ENCODE assay signal across 9 cellular contexts in the genomic region with DNA sequence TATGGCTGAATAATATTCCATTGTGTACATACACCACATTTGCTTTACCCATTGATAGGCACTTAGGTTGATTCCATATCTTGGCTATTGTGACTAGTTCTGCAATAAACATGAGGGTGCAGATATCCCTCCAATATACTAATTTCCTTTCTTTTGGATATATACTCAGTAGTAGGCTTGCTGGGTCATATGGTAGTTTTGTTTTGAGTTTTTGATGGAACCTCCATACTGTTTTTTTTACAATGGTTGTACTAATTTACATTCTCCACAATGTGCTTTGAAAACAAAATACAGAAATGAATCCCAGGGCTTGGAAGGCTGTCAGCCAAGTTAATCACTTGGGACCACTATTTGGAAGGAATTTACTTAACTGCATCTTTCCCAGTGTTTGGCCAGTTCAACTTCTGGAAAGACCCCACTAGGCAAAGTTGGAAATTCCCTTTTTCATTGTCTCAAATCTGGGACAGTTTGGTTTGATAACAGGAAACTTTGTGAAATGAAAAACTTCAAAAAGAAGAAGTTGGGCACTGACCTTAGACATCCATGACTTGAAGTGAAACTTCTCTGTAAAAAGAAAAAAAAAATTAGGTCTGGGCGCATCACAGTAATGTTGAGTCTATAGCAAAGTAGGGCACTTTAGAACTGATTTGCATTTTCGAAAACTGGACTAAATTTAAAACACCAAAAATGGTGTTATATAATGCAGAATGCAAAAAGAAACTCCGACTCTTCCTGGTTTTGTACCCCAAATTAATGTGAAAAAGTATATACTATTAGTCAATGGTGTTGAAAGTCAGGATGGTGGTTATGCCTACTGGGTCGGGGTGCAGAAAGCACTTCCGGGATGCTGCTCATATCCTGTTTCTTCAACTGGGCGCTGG. TPM values are rescaled to one million over a fixed set of nuclear protein-coding genes. Genes with fewer than 3 reads are reported as not detected.
DNase-seq lines count a peak whose midpoint lies in the region; ATAC-seq and TF ChIP-seq lines count a peak whose summit lies in the region.
"Had no signal": no experiment of that assay in that cellular context is flagged by ENCODE, and none has a peak within 500 bp of the region (broad histone marks: within the 10 kb centered on the region; RNA-seq: fewer than 3 reads in every experiment).

No MANE protein-coding gene starts in this region.

- H3K4me1 ChIP-seq in mammary epithelial cell (ENCODE audit: insufficient read depth, low read length): no peaks in the 10 kb centered on the region
- H3K4me1 ChIP-seq: pancreas had no signal

- H3K9me3 ChIP-seq in mammary epithelial cell (replicated peaks; ENCODE audit: insufficient read depth, low read length): no peaks in the 10 kb centered on the region
- H3K9me3 ChIP-seq: pancreas had no signal

- H3K9ac ChIP-seq in mammary epithelial cell (ENCODE audit: insufficient read depth, low read length): no peak overlapping the region

- H3K4me3 ChIP-seq in mammary epithelial cell (replicated peaks in 1 of 3; ENCODE audit: insufficient read depth in 1 of 3, low read depth in 2 of 3, low read length in 3 of 3): no peak overlapping the region
- H3K4me3 ChIP-seq: pancreas had no signal

- H3K36me3 ChIP-seq in mammary epithelial cell (ENCODE audit: insufficient read depth, low read length): no peaks in the 10 kb centered on the region

- in situ Hi-C loops in mammary epithelial cell (cut with MboI; ENCODE audit: low sequenced_read_pairs in 2 of 2): no loop called here

- intact Hi-C loops in mammary epithelial cell (cut with micrococcal nuclease): no loop called here

- no peaks in the 10 kb centered on the region for H3K79me2 ChIP-seq in mammary epithelial cell (ENCODE audit: insufficient read depth, low read length)

- no peak for TF ChIP-seq CTCF in mammary epithelial cell (conservative IDR thresholded peaks at IDR 0.05 in 1 of 2, IDR thresholded peaks at IDR 0.05 in 1 of 2; ENCODE audit: extremely low read depth in 1 of 2, insufficient read depth in 1 of 2, low read depth in 1 of 2, low read length in 2 of 2)

- no peaks in the 10 kb centered on the region for H3K27me3 ChIP-seq in mammary epithelial cell (ENCODE audit: insufficient read depth, low read length)
- H3K27me3 ChIP-seq: pancreas had no signal

- ATAC-seq in GM21367 (IDR thresholded peaks at IDR 0.05; ENCODE audit: unreplicated experiment) (peak; percentile 60), HG03571 (IDR thresholded peaks at IDR 0.05; ENCODE audit: unreplicated experiment) (peak; percentile 69)

- DNase-seq in germinal center (ENCODE audit: low spot score): peak; percentile 79
- no peak for DNase-seq in mammary epithelial cell
- DNase-seq in NCI-H1694 treated with DMSO at 0.1 percent for 48 hours (lab: John Stamatoyannopoulos, UW): no peak
- no peak for DNase-seq in NCI-H524 (lab: John Stamatoyannopoulos, UW)
- no peak for DNase-seq in NCI-H526 (lab: John Stamatoyannopoulos, UW)
- DNase-seq: pancreas had no signal

- no peak overlapping the region for H2AFZ ChIP-seq in mammary epithelial cell (ENCODE audit: low read depth, low read length)

- WGBS in mammary epithelial cell (ENCODE audit: low coverage, missing lambda C conversion rate): 95% methylated on average over 6 of the region's 6 CpGs

- TF ChIP-seq POLR2A in GM15510 (IDR thresholded peaks at IDR 0.05; ENCODE audit: borderline replicate concordance, extremely low read depth, insufficient read length): peak; percentile 39

- no peaks in the 10 kb centered on the region for H4K20me1 ChIP-seq in mammary epithelial cell (ENCODE audit: insufficient read depth, low read length)

- BruUV-seq in mammary epithelial cell (replicated peaks; lab: Mats Ljungman, UMichigan): no TSS peak

- dilution Hi-C loops in mammary epithelial cell (cut with HindIII; ENCODE audit: low sequenced_read_pairs): no loop called here

- H3K4me2 ChIP-seq in mammary epithelial cell (ENCODE audit: insufficient read depth, low read depth, low read length): no peak overlapping the region

- CTCF ChIA-PET in mammary epithelial cell (lab: Charles Lee; ENCODE audit: low non-redundant PET): no interaction called here

- H3K27ac ChIP-seq in mammary epithelial cell (ENCODE audit: insufficient read depth, low read depth, low read length): no peak overlapping the region

RNA-seq across cellular contexts. Expression of a gene that starts 6.0 kb away (rescaled TPM):
- total RNA-seq in mammary epithelial cell: 10 to 100 TPM; 22.6 to 74.2 TPM
- 33.6 TPM for polyA plus RNA-seq in mammary epithelial cell
- polyA minus RNA-seq in mammary epithelial cell: 27.1 TPM
